In genomic region chr3:123816673-123817207, GRCh38 we compare ENCODE assay signal across 14 cellular contexts.
DNase-seq lines count a peak whose midpoint lies in the region; ATAC-seq lines count a peak whose summit lies in the region.
"Had no signal": no experiment of that assay in that cellular context is flagged by ENCODE, and none has a peak within 500 bp of the region (broad histone marks: within the 10 kb centered on the region; RNA-seq: fewer than 3 reads in every experiment).

No MANE protein-coding gene starts in this region.

- H3K4me1 ChIP-seq in skeletal muscle satellite cell (ENCODE audit: control insufficient read depth, insufficient read depth, low read length) = peaks cover 50% of the 10 kb centered on the region

- H3K9ac ChIP-seq in SK-N-MC (ENCODE audit: insufficient read length) (no peak overlapping the region), skeletal muscle satellite cell (ENCODE audit: low read depth, low read length) (peak overlapping the region; percentile 72)

- H3K27ac Mint-ChIP-seq in activated CD8-positive, alpha-beta memory T cell treated with anti-CD3 and anti-CD28 coated beads, Interleukin-2, amount 10 ng/mL, durations not matched to agents 7 days and 5 days = no peak overlapping the region
- H3K27ac Mint-ChIP-seq: naive thymus-derived CD4-positive, alpha-beta T cell had no signal

- no peaks in the 10 kb centered on the region for H3K27me3 ChIP-seq in skeletal muscle satellite cell (ENCODE audit: control insufficient read depth, insufficient read depth, low read length)
- H3K27me3 ChIP-seq: hepatocyte had no signal

- peaks cover 24% of the 10 kb centered on the region for H3K27me3 Mint-ChIP-seq in activated CD8-positive, alpha-beta memory T cell treated with anti-CD3 and anti-CD28 coated beads, Interleukin-2, amount 10 ng/mL, durations not matched to agents 7 days and 5 days

- H3K4me3 Mint-ChIP-seq in activated CD8-positive, alpha-beta memory T cell treated with anti-CD3 and anti-CD28 coated beads, Interleukin-2, amount 10 ng/mL, durations not matched to agents 7 days and 5 days = no peak overlapping the region
- H3K4me3 Mint-ChIP-seq: naive thymus-derived CD4-positive, alpha-beta T cell had no signal

- ATAC-seq in activated CD8-positive, alpha-beta memory T cell treated with anti-CD3 and anti-CD28 coated beads, Interleukin-2, amount 10 ng/mL, durations not matched to agents 7 days and 5 days = no peak
- ATAC-seq in esophagus mucosa = no peak
- no peak for ATAC-seq in HG02938 (IDR thresholded peaks at IDR 0.05; ENCODE audit: unreplicated experiment)
- ATAC-seq: naive thymus-derived CD4-positive, alpha-beta T cell had no signal

- H3K4me1 Mint-ChIP-seq in activated CD8-positive, alpha-beta memory T cell treated with anti-CD3 and anti-CD28 coated beads, Interleukin-2, amount 10 ng/mL, durations not matched to agents 7 days and 5 days = no peaks in the 10 kb centered on the region
- H3K4me1 Mint-ChIP-seq: naive thymus-derived CD4-positive, alpha-beta T cell had no signal

- H3K4me2 ChIP-seq in skeletal muscle satellite cell (ENCODE audit: low read length) = peak overlapping the region; percentile 21
- H3K4me2 ChIP-seq: hepatocyte, PC-9 had no signal

- no peaks in the 10 kb centered on the region for H3K36me3 Mint-ChIP-seq in activated CD8-positive, alpha-beta memory T cell treated with anti-CD3 and anti-CD28 coated beads, Interleukin-2, amount 10 ng/mL, durations not matched to agents 7 days and 5 days
- H3K36me3 Mint-ChIP-seq: naive thymus-derived CD4-positive, alpha-beta T cell had no signal

- CTCF ChIA-PET in activated CD8-positive, alpha-beta memory T cell treated with anti-CD3 and anti-CD28 coated beads, Interleukin-2, amount 10 ng/mL, durations not matched to agents 7 days and 5 days (lab: Charles Lee) = no interaction called here

- H3K9me3 Mint-ChIP-seq in activated CD8-positive, alpha-beta memory T cell treated with anti-CD3 and anti-CD28 coated beads, Interleukin-2, amount 10 ng/mL, durations not matched to agents 7 days and 5 days (ENCODE audit: low read depth) = no peaks in the 10 kb centered on the region

- no peaks in the 10 kb centered on the region for H3K9me3 ChIP-seq in SK-N-MC (ENCODE audit: low read depth, low read length)
- no peaks in the 10 kb centered on the region for H3K9me3 ChIP-seq in skeletal muscle satellite cell (replicated peaks; ENCODE audit: low read length)

- H3K36me3 ChIP-seq in SK-N-MC (ENCODE audit: insufficient read depth, low read length) = no peaks in the 10 kb centered on the region
- H3K36me3 ChIP-seq in skeletal muscle satellite cell (ENCODE audit: insufficient read depth, low read length) = no peaks in the 10 kb centered on the region

- H3K4me3 ChIP-seq in SK-N-MC (peak overlapping the region; percentile 1; the same call in 1 of the 2 replicates), skeletal muscle satellite cell (ENCODE audit: low read length) (no peak overlapping the region)
- H3K4me3 ChIP-seq: hepatocyte, PC-9 had no signal

- DNase-seq in GM04503 (ENCODE audit: low read depth) = peak; percentile 95
- DNase-seq in SK-N-MC (ENCODE audit: low read depth, low spot score) = no peak
- peak; percentile 89 for DNase-seq in fibroblast of peridontal ligament (ENCODE audit: extremely low read depth)
- DNase-seq in activated CD8-positive, alpha-beta memory T cell treated with anti-CD3 and anti-CD28 coated beads, Interleukin-2, amount 10 ng/mL, durations not matched to agents 7 days and 5 days = no peak
- no peak for DNase-seq in cerebellum (ENCODE audit: low spot score)
- DNase-seq: activated T-cell treated with anti-CD3 and anti-CD28 coated beads, Interleukin-2, amount 50 U/mL, for 1 hour; naive thymus-derived CD4-positive, alpha-beta T cell; PC-9; stimulated activated naive CD4-positive, alpha-beta T cell had no signal

- H3K27ac ChIP-seq in SK-N-MC = peak overlapping the region; percentile 77
- H3K27ac ChIP-seq: hepatocyte, PC-9, VCaP had no signal

Comparison
In these comparisons a context has a peak if more than half of its experiments do, and no peak if none do; other contexts are left out.
1. DNase-seq: peak in GM04503 (single experiment) and fibroblast of peridontal ligament (single experiment); none in SK-N-MC (single experiment), activated CD8-positive, alpha-beta memory T cell treated with anti-CD3 and anti-CD28 coated beads, Interleukin-2, amount 10 ng/mL, durations not matched to agents 7 days and 5 days (single experiment) and cerebellum (single experiment).